11 cellular contexts compared by ENCODE assay signal in the genomic region with DNA sequence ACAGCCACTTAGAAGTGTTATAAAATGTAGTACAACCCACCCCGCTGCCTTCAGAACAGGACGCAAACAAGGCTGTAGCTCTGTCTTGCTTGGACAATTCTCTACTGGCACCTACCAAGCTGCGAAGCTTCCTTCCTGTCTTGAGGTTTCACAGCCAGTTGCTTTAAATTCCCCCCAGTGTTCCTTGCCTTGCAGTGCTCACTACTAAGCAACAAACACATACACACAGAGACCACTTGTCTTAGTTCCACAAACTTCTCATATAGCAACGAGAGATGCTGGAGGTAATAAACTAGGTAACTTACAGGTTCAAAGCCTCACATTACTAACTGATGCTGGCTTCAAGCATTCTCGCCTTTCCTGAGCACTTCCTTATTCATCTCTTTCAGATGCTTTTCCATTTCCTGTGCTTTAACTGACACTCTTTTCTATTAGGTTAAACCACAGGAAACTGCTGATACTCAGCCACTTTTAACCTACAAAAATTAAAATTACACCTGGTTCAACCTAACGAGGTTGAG.
DNase-seq lines count a peak whose midpoint lies in the region; ATAC-seq and TF ChIP-seq lines count a peak whose summit lies in the region.
"Had no signal": no experiment of that assay in that cellular context is flagged by ENCODE, and none has a peak within 500 bp of the region (broad histone marks: within the 10 kb centered on the region; RNA-seq: fewer than 3 reads in every experiment).

No MANE protein-coding gene starts in this region.

- peak overlapping the region; percentile 69 to 92 (median 90) for H3K27ac Mint-ChIP-seq in CD4-positive, alpha-beta memory T cell

- TF ChIP-seq POLR2A in uterus (IDR thresholded peaks at IDR 0.05) = no peak

- POLR2A ChIA-PET in CD4-positive, alpha-beta memory T cell (lab: Charles Lee; ENCODE audit: partially characterized antibody) = interaction anchor here (0.6 to 1.7 kb wide), 5 partner anchors 22 to 139 kb away, joined by 3 to 5 read pairs (median 4); no protein-coding TSS in a partner anchor

- peaks cover 8 to 15% of the 10 kb centered on the region in 2 donors for H3K9me3 ChIP-seq in CD4-positive, alpha-beta memory T cell (ENCODE audit: control insufficient read depth in 1 of 2, low read length in 2 of 2)
- no peaks in the 10 kb centered on the region for H3K9me3 ChIP-seq in effector memory CD4-positive, alpha-beta T cell (ENCODE audit: control insufficient read depth, low read length)
- H3K9me3 ChIP-seq in uterus = peaks cover 0 to 19% of the 10 kb centered on the region in 2 donors

- intact Hi-C loops in CD4-positive, alpha-beta memory T cell (cut with micrococcal nuclease) = loop anchor here (5.0 kb wide), 1 partner anchor 184 kb away; no protein-coding TSS in a partner anchor
- intact Hi-C loops in uterus (cut with DNase I; ENCODE audit: low total_unique reads) = no loop called here

- H3K27me3 Mint-ChIP-seq in CD4-positive, alpha-beta memory T cell = no peaks in the 10 kb centered on the region

- H3K4me3 Mint-ChIP-seq in CD4-positive, alpha-beta memory T cell = peak overlapping the region; percentile 62 to 83 (median 75)

- no peaks in the 10 kb centered on the region for H3K36me3 ChIP-seq in CD4-positive, alpha-beta memory T cell (ENCODE audit: insufficient read depth, low read length)
- H3K36me3 ChIP-seq in effector memory CD4-positive, alpha-beta T cell (ENCODE audit: control insufficient read depth, insufficient read depth, low read length) = no peaks in the 10 kb centered on the region
- H3K36me3 ChIP-seq in uterus = no peaks in the 10 kb centered on the region

- no peaks in the 10 kb centered on the region for H3K27me3 ChIP-seq in CD4-positive, alpha-beta memory T cell (ENCODE audit: insufficient read depth, low read length)
- no peaks in the 10 kb centered on the region for H3K27me3 ChIP-seq in effector memory CD4-positive, alpha-beta T cell (replicated peaks; ENCODE audit: control insufficient read depth, insufficient read depth, low read length, poor library complexity, severe bottlenecking)
- no peaks in the 10 kb centered on the region for H3K27me3 ChIP-seq in uterus

- no peak for TF ChIP-seq CTCF in uterus (IDR thresholded peaks at IDR 0.05)

- H3K27ac ChIP-seq in CD4-positive, alpha-beta memory T cell (ENCODE audit: low read depth, low read length) = peak overlapping the region; percentile 42
- H3K27ac ChIP-seq in effector memory CD4-positive, alpha-beta T cell (ENCODE audit: insufficient read depth, low read length, poor library complexity, severe bottlenecking) = no peak overlapping the region
- H3K27ac ChIP-seq in uterus = no peak overlapping the region
- H3K27ac ChIP-seq: GM23248 had no signal

- peaks cover 22 to 42% (median 32%) of the 10 kb centered on the region in 4 donors for H3K4me1 Mint-ChIP-seq in CD4-positive, alpha-beta memory T cell

- peak; percentile 51 to 66 (median 58) for DNase-seq in CD4-positive, alpha-beta memory T cell
- peak in 2 of 3 donors; percentile 8 to 17 for DNase-seq in effector memory CD4-positive, alpha-beta T cell
- DNase-seq in uterus (no peak), NCI-H524 (lab: John Stamatoyannopoulos, UW) (no peak), NCI-H187 treated with DMSO at 0.1 percent for 48 hours (lab: John Stamatoyannopoulos, UW) (no peak)
- DNase-seq: GM23248, kidney, NCI-H1436 treated with DMSO at 0.1 percent for 48 hours had no signal

- peak overlapping the region in 1 of 2 donors; percentile 1 for H3K4me3 ChIP-seq in CD4-positive, alpha-beta memory T cell (ENCODE audit: low read length in 2 of 2)
- peak overlapping the region; percentile 8 for H3K4me3 ChIP-seq in effector memory CD4-positive, alpha-beta T cell (ENCODE audit: insufficient read depth, low read depth, low read length, poor library complexity, severe bottlenecking)
- H3K4me3 ChIP-seq in uterus = no peak overlapping the region
- H3K4me3 ChIP-seq: GM23248 had no signal

- peaks cover 9% of the 10 kb centered on the region in 2 donors for H3K36me3 Mint-ChIP-seq in CD4-positive, alpha-beta memory T cell

- CTCF ChIA-PET in CD4-positive, alpha-beta memory T cell (lab: Charles Lee; ENCODE audit: partially characterized antibody) = interaction anchor here (0.7 to 1.2 kb wide), 5 partner anchors 44 to 132 kb away, joined by 3 to 5 read pairs (median 4); partner anchors contain the start of genes NID2 and PTGDR

- peaks cover 2 to 35% (median 28%) of the 10 kb centered on the region in 8 donors for H3K9me3 Mint-ChIP-seq in CD4-positive, alpha-beta memory T cell

- ATAC-seq in GM19463 (IDR thresholded peaks at IDR 0.05; ENCODE audit: unreplicated experiment) = peak; percentile 81
- peak; percentile 86 for ATAC-seq in HG03571 (IDR thresholded peaks at IDR 0.05; ENCODE audit: unreplicated experiment)
- no peak for ATAC-seq in HG03139 (IDR thresholded peaks at IDR 0.05; ENCODE audit: unreplicated experiment)

- peaks cover 50% of the 10 kb centered on the region for H3K4me1 ChIP-seq in CD4-positive, alpha-beta memory T cell (ENCODE audit: insufficient read depth, low read length)
- H3K4me1 ChIP-seq in effector memory CD4-positive, alpha-beta T cell (ENCODE audit: control insufficient read depth, insufficient read depth, low read length, poor library complexity, severe bottlenecking) = no peaks in the 10 kb centered on the region
- H3K4me1 ChIP-seq in uterus = no peaks in the 10 kb centered on the region

Comparison
In these comparisons a context has a peak if more than half of its experiments do, and no peak if none do; other contexts are left out.
1. DNase-seq: peak in CD4-positive, alpha-beta memory T cell (5 of 5) and effector memory CD4-positive, alpha-beta T cell (2 of 3); none in uterus (0 of 2), NCI-H524 (0 of 2) and NCI-H187 treated with DMSO at 0.1 percent for 48 hours (single experiment).